In genomic region chr2:242012956-242013764, GRCh38 we compare ENCODE assay signal across 21 cellular contexts.
"Had no signal": no experiment of that assay in that cellular context is flagged by ENCODE, and none has a peak within 500 bp of the region (broad histone marks: within the 10 kb centered on the region; RNA-seq: fewer than 3 reads in every experiment).

No MANE protein-coding gene starts in this region.

- H3K27ac ChIP-seq: brain microvascular endothelial cell, skin epidermis, tibial artery, uterus, WERI-Rb-1 had no signal

- H3K36me3 ChIP-seq: brain microvascular endothelial cell, tibial artery, uterus, WERI-Rb-1 had no signal

- H3K36me3 Mint-ChIP-seq: natural killer cell treated with Interleukin-12 subunit alpha and Interleukin-12 subunit beta and Interleukin-15 and Interleukin-18, amount 100 ng/mL, for 72 hours; stimulated activated effector memory CD8-positive, alpha-beta T cell treated with anti-CD3 and anti-CD28 coated beads, Interleukin-12 subunit alpha, Interleukin-12 subunit beta, amount 100 ng/mL, for 72 hours had no signal

- H3K4me3 Mint-ChIP-seq: activated naive CD4-positive, alpha-beta T cell treated with anti-CD3 and anti-CD28 coated beads for 36 hours; activated naive CD8-positive, alpha-beta T cell treated with anti-CD3 and anti-CD28 coated beads, Interleukin-2, amount 50 U/mL, for 24 hours; natural killer cell treated with Interleukin-12 subunit alpha and Interleukin-12 subunit beta and Interleukin-15 and Interleukin-18, amount 100 ng/mL, for 72 hours; stimulated activated effector memory CD8-positive, alpha-beta T cell treated with anti-CD3 and anti-CD28 coated beads, Interleukin-12 subunit alpha, Interleukin-12 subunit beta, amount 100 ng/mL, for 72 hours had no signal

- H3K9me3 Mint-ChIP-seq: activated naive CD8-positive, alpha-beta T cell treated with anti-CD3 and anti-CD28 coated beads, Interleukin-2, amount 50 U/mL, for 24 hours; natural killer cell treated with Interleukin-12 subunit alpha and Interleukin-12 subunit beta and Interleukin-15 and Interleukin-18, amount 100 ng/mL, for 72 hours; stimulated activated effector memory CD8-positive, alpha-beta T cell treated with anti-CD3 and anti-CD28 coated beads, Interleukin-12 subunit alpha, Interleukin-12 subunit beta, amount 100 ng/mL, for 72 hours had no signal

- DNase-seq: activated CD4-positive, alpha-beta T cell treated with anti-CD3 and anti-CD28 coated beads, Interleukin-2, amount 50 U/mL, for 4 hours; activated naive CD4-positive, alpha-beta T cell treated with anti-CD3 and anti-CD28 coated beads for 36 hours; activated naive CD8-positive, alpha-beta T cell treated with anti-CD3 and anti-CD28 coated beads, Interleukin-2, amount 50 U/mL, for 24 hours; anterior cingulate cortex; brain microvascular endothelial cell; central memory CD4-positive, alpha-beta T cell; erythroblast; foreskin melanocyte; hypothalamus; left ventricle myocardium superior; nucleus accumbens; stimulated activated CD4-positive, alpha-beta T cell treated with anti-CD3 and anti-CD28 coated beads, Interleukin-15, amount 100 ng/mL, for 24 hours; stimulated activated CD4-positive, alpha-beta T cell treated with anti-CD3 and anti-CD28 coated beads, Interleukin-4, amount 100 ng/mL, for 1 hour; SW 1271; T-helper 2 cell; tibial artery; WERI-Rb-1 had no signal

- H3K4me3 ChIP-seq: skin epidermis, tibial artery, uterus had no signal

- H3K27ac Mint-ChIP-seq: activated naive CD4-positive, alpha-beta T cell treated with anti-CD3 and anti-CD28 coated beads for 36 hours; activated naive CD8-positive, alpha-beta T cell treated with anti-CD3 and anti-CD28 coated beads, Interleukin-2, amount 50 U/mL, for 24 hours; natural killer cell treated with Interleukin-12 subunit alpha and Interleukin-12 subunit beta and Interleukin-15 and Interleukin-18, amount 100 ng/mL, for 72 hours; stimulated activated effector memory CD8-positive, alpha-beta T cell treated with anti-CD3 and anti-CD28 coated beads, Interleukin-12 subunit alpha, Interleukin-12 subunit beta, amount 100 ng/mL, for 72 hours had no signal

- H3K9me3 ChIP-seq: tibial artery, uterus had no signal

- H3K4me1 ChIP-seq: tibial artery, uterus had no signal

- ATAC-seq: activated naive CD8-positive, alpha-beta T cell treated with anti-CD3 and anti-CD28 coated beads, Interleukin-2, amount 50 U/mL, for 24 hours; left ventricle myocardium superior; stimulated activated effector memory CD8-positive, alpha-beta T cell treated with anti-CD3 and anti-CD28 coated beads, Interleukin-12 subunit alpha, Interleukin-12 subunit beta, amount 100 ng/mL, for 72 hours had no signal

- H3K27me3 ChIP-seq: brain microvascular endothelial cell, tibial artery, uterus had no signal
